15 cellular contexts compared by ENCODE assay signal in genomic region chr2:45836740-45837139, GRCh38.
DNase-seq lines count a peak whose midpoint lies in the region; ATAC-seq, FAIRE-seq and TF ChIP-seq lines count a peak whose summit lies in the region.
"Had no signal": no experiment of that assay in that cellular context is flagged by ENCODE, and none has a peak within 500 bp of the region (broad histone marks: within the 10 kb centered on the region; RNA-seq: fewer than 3 reads in every experiment).

No MANE protein-coding gene starts in this region.

- 0% methylated on average over 3 of the region's 3 CpGs for WGBS in GM12878 (ENCODE audit: insufficient coverage, insufficient replicate concordance, low lambda C conversion rate, missing lambda C conversion rate)

- H3K9me3 ChIP-seq in GM12878 (replicated peaks; ENCODE audit: control insufficient read depth, insufficient read depth, low read length), result no peaks in the 10 kb centered on the region; the same call in 2 of the 3 replicates
- H3K9me3 ChIP-seq: SJSA1 had no signal

- peak overlapping the region; percentile 43; the same call in 1 of the 2 replicates for H3K4me3 ChIP-seq in GM12878
- H3K4me3 ChIP-seq: dorsolateral prefrontal cortex, SJSA1 had no signal

- in situ Hi-C loops in GM12878 (cut with MboI), result no loop called here

- TF ChIP-seq POLR2A in GM12878 (IDR thresholded peaks at IDR 0.05; ENCODE audit: low read depth, low read length), result 0 out of 2 replicates have a peak, but pooled peaks have one; percentile 23

- intact Hi-C loops in GM12878 (cut with micrococcal nuclease; ENCODE audit: unreplicated experiment), result loop anchor here (2.0 kb wide), 4 partner anchors 100 to 194 kb away; partner anchors contain the start of gene PRKCE

- peaks cover 41 to 58% (median 54%) of the 10 kb centered on the region in 3 donors for H3K4me1 Mint-ChIP-seq in IgD-negative memory B cell

- ATAC-seq in GM21526 (IDR thresholded peaks at IDR 0.05; ENCODE audit: low FRiP score, unreplicated experiment), result peak; percentile 39
- ATAC-seq in GM12878, result peak; percentile 23
- no peak for ATAC-seq in GM21786 (IDR thresholded peaks at IDR 0.05; ENCODE audit: unreplicated experiment)

- DNase-seq in GM10248 (ENCODE audit: extremely low spot score), result peak; percentile 33
- no peak for DNase-seq in GM12878 (ENCODE audit: low read depth, low spot score)
- no peak for DNase-seq in AG08396 (ENCODE audit: low spot score)
- DNase-seq in NCI-H748 treated with DMSO at 0.1 percent for 48 hours (lab: John Stamatoyannopoulos, UW), result no peak
- no peak for DNase-seq in NCI-H1436 (lab: John Stamatoyannopoulos, UW)
- DNase-seq: activated T-cell treated with anti-CD3 and anti-CD28 coated beads, Interleukin-2, amount 50 U/mL, for 1 hour; dorsolateral prefrontal cortex; NCI-H1048; stimulated activated naive CD4-positive, alpha-beta T cell treated with Interleukin-2 at 50 U/mL for 16 hours had no signal

- CTCF ChIA-PET in GM10248 (lab: Yijun Ruan, JAX), result interaction anchor here (0.8 to 4.1 kb wide), 15 partner anchors 9 to 194 kb away, joined by 3 to 17 read pairs (median 4); no protein-coding TSS in a partner anchor
- CTCF ChIA-PET in GM12878 (lab: Yijun Ruan, JAX), result interaction anchor here (0.7 to 5.0 kb wide), 17 partner anchors 9 to 194 kb away, joined by 3 to 68 read pairs (median 7); no protein-coding TSS in a partner anchor

- SMC1A ChIA-PET in GM12878 (lab: Charles Lee; ENCODE audit: uncharacterized antibody, unreplicated experiment), result interaction anchor here (0.8 to 15.3 kb wide), 24 partner anchors 7 to 855 kb away, joined by 3 to 246 read pairs (median 9); partner anchors contain the start of gene PRKCE

- TF ChIP-seq CTCF in GM10248 (IDR thresholded peaks at IDR 0.05; ENCODE audit: control extremely low read depth, extremely low read depth, low read depth, missing control alignments), result no peak
- TF ChIP-seq CTCF in GM12878 (IDR thresholded peaks at IDR 0.05 in 2 of 3, conservative IDR thresholded peaks at IDR 0.05 in 1 of 3; ENCODE audit: control insufficient read depth in 2 of 3, extremely low read depth in 1 of 3, insufficient read depth in 1 of 3, low read depth in 3 of 3, low read length in 3 of 3), result 0 out of 6 replicates have a peak, but pooled peaks of 1 of the 3 experiments have one; percentile 3

- no peak for TF ChIP-seq RAD21 in GM12878 (IDR thresholded peaks at IDR 0.05; ENCODE audit: insufficient read depth, low read depth, low read length)

- H3K9ac ChIP-seq in GM12878 (ENCODE audit: control insufficient read depth, insufficient read depth, low read length), result peak overlapping the region; percentile 68

- POLR2A ChIA-PET in GM10248 (lab: Yijun Ruan, JAX), result no interaction called here
- POLR2A ChIA-PET in GM12878 (lab: Charles Lee), result interaction anchor here (1.2 to 11.1 kb wide), 7 partner anchors 14 to 185 kb away, joined by 3 to 77 read pairs (median 7); partner anchors contain the start of gene PRKCE

- peaks cover 15% of the 10 kb centered on the region for H3K79me2 ChIP-seq in GM12878 (ENCODE audit: control insufficient read depth, insufficient read depth, low read length)

- no peaks in the 10 kb centered on the region for H3K9me3 Mint-ChIP-seq in IgD-negative memory B cell

- peaks cover 1% of the 10 kb centered on the region for H3K27me3 Mint-ChIP-seq in IgD-negative memory B cell

- H4K20me1 ChIP-seq in GM12878 (ENCODE audit: control insufficient read depth, insufficient read depth), result no peaks in the 10 kb centered on the region

- peak overlapping the region; percentile 86 for H3K27ac ChIP-seq in GM12878 (ENCODE audit: control insufficient read depth, insufficient read depth)
- H3K27ac ChIP-seq: HL-60, SJSA1 had no signal

- peaks cover 81% of the 10 kb centered on the region for H3K4me1 ChIP-seq in GM12878 (ENCODE audit: control insufficient read depth, insufficient read depth, low read length)
- H3K4me1 ChIP-seq: SJSA1 had no signal

- peak; percentile 18 for FAIRE-seq in GM12878 (lab: Jason Lieb, UNC)
- FAIRE-seq: G401.6 had no signal

- BruUV-seq in GM12878 (replicated peaks; lab: Mats Ljungman, UMichigan), result no TSS peak

- peak overlapping the region in 3 of 4 donors; percentile 0 to 89 (median 83) for H3K4me3 Mint-ChIP-seq in IgD-negative memory B cell

- peak overlapping the region; percentile 48 for H2AFZ ChIP-seq in GM12878 (ENCODE audit: control insufficient read depth, low read depth, low read length)

- no peaks in the 10 kb centered on the region for H3K36me3 ChIP-seq in GM12878 (ENCODE audit: control insufficient read depth in 2 of 2, insufficient read depth in 2 of 2, low read length in 1 of 2)
- H3K36me3 ChIP-seq: SJSA1 had no signal

- RAD21 ChIA-PET in GM12878 (lab: Charles Lee; ENCODE audit: unreplicated experiment), result interaction anchor here (0.9 to 11.2 kb wide), 18 partner anchors 16 to 225 kb away, joined by 3 to 111 read pairs (median 12); partner anchors contain the start of genes PRKCE and SRBD1

- H3K27ac Mint-ChIP-seq in IgD-negative memory B cell, result peak overlapping the region; percentile 12 to 93 (median 41)

- H3K36me3 Mint-ChIP-seq in IgD-negative memory B cell, result no peaks in the 10 kb centered on the region

- H3K4me2 ChIP-seq in GM12878 (ENCODE audit: control insufficient read depth, insufficient read depth), result peak overlapping the region; percentile 92

- no peaks in the 10 kb centered on the region for H3K27me3 ChIP-seq in GM12878 (replicated peaks in 1 of 2; ENCODE audit: control insufficient read depth in 2 of 2, insufficient read depth in 2 of 2, low read length in 1 of 2)
- H3K27me3 ChIP-seq: dorsolateral prefrontal cortex, SJSA1 had no signal

- TF ChIP-seq EP300 in GM12878 (IDR thresholded peaks at IDR 0.05; ENCODE audit: borderline replicate concordance in 1 of 2, control insufficient read depth in 1 of 2, low read depth in 2 of 2, low read length in 2 of 2), result peak in 1 of 2 experiments; percentile 48; a peak in 1 of 4 replicates

TF ChIP-seq in GM12878, 131 proteins besides CTCF, POLR2A, EP300 and RAD21 (continues in another document):
- TF ChIP-seq YY1 (IDR thresholded peaks at IDR 0.05; ENCODE audit: low read depth, low read length), result peak; percentile 41
- TF ChIP-seq ZNF592 (IDR thresholded peaks at IDR 0.05), result no peak
- TF ChIP-seq EED (IDR thresholded peaks at IDR 0.05; ENCODE audit: low read depth), result peak; percentile 97
- TF ChIP-seq, protein P1, sequence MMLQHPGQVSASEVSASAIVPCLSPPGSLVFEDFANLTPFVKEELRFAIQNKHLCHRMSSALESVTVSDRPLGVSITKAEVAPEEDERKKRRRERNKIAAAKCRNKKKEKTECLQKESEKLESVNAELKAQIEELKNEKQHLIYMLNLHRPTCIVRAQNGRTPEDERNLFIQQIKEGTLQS (IDR thresholded peaks at IDR 0.05; ENCODE audit: borderline replicate concordance, extremely low read depth, low read depth, low read length), result no peak
- TF ChIP-seq IKZF2 (IDR thresholded peaks at IDR 0.05), result peak; percentile 93
- no peak for TF ChIP-seq PML (IDR thresholded peaks at IDR 0.05; ENCODE audit: low read length)
- peak; percentile 59 for TF ChIP-seq NR2C1 (IDR thresholded peaks at IDR 0.05)
- no peak for TF ChIP-seq ZBTB4 (CRISPR knock-in tag; IDR thresholded peaks at IDR 0.05)
